1 cellular context compared by ENCODE assay signal in the genomic region with DNA sequence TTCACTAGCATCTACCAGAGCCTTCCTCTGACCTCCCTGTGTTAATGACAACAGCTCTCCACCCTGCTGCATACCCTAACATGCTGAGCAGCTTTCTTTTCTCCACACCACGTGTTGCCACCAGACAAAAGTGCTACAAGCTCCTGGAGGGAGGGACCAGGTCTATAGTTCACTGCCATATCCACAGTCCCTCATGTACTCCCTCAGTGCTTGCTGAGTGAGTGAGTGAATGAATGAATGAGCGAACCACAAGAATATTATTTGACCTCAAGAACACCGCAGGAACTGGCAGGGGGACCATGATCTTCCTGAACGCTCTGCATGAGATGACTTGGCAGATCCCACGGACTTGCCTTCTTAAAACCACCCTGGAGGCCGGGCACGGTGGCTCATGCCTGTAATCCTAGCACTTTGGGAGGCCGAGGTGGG.
A peak's percentile ranks its signal among the peaks of the same experiment; 100 is the strongest.
TF ChIP-seq lines count a peak whose summit lies in the region.

No MANE protein-coding gene starts in this region.

TF ChIP-seq in K562, 482 proteins besides CTCF, POLR2A, EP300 and RAD21:
- TF ChIP-seq, protein P1, sequence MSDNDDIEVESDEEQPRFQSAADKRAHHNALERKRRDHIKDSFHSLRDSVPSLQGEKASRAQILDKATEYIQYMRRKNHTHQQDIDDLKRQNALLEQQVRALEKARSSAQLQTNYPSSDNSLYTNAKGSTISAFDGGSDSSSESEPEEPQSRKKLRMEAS (CRISPR knock-in tag; IDR thresholded peaks at IDR 0.05) = no peak
- TF ChIP-seq ZNF24 (IDR thresholded peaks at IDR 0.05) = peak; percentile 41; the same call in 1 of the 2 replicates
